In genomic region chr11:129999407-129999806, GRCh38 we compare ENCODE assay signal across 1 cellular context.
TF ChIP-seq lines count a peak whose summit lies in the region.

No MANE protein-coding gene starts in this region.

TF ChIP-seq in HepG2, 621 proteins besides CTCF, POLR2A, EP300 and RAD21 (continued from another document and continues in another):
- TF ChIP-seq AGO2 (optimal IDR thresholded peaks at IDR 0.05; ENCODE audit: low read depth, low read length) (peak; percentile 16), KDM3A (CRISPR knock-in tag; IDR thresholded peaks at IDR 0.05; ENCODE audit: low read depth) (peak; percentile 52; the same call in 1 of the 2 replicates), ZNF546 (CRISPR knock-in tag; conservative IDR thresholded peaks at IDR 0.05) (no peak), ZNF639 (CRISPR knock-in tag; conservative IDR thresholded peaks at IDR 0.05) (0 out of 2 replicates have a peak, but pooled peaks have one; percentile 29), PRMT3 (CRISPR knock-in tag; IDR thresholded peaks at IDR 0.05; ENCODE audit: borderline replicate concordance, low read depth) (no peak), ZNF33B (CRISPR knock-in tag; IDR thresholded peaks at IDR 0.05) (no peak), SRF (IDR thresholded peaks at IDR 0.05; ENCODE audit: low read depth, low read length) (no peak), MIER2 (CRISPR knock-in tag; IDR thresholded peaks at IDR 0.05) (no peak), PHF5A (CRISPR knock-in tag; IDR thresholded peaks at IDR 0.05; ENCODE audit: low read depth, unreplicated experiment) (no peak), FOSL2 (CRISPR knock-in tag; IDR thresholded peaks at IDR 0.05) (no peak), ZXDC (CRISPR knock-in tag; IDR thresholded peaks at IDR 0.05) (no peak), ZNF773 (CRISPR knock-in tag; IDR thresholded peaks at IDR 0.05; ENCODE audit: borderline replicate concordance) (no peak), ZNF598 (CRISPR knock-in tag; IDR thresholded peaks at IDR 0.05; ENCODE audit: borderline replicate concordance) (no peak), ZNF430 (CRISPR knock-in tag; IDR thresholded peaks at IDR 0.05) (no peak), ZNF326 (CRISPR knock-in tag; IDR thresholded peaks at IDR 0.05; ENCODE audit: borderline replicate concordance) (no peak), REL (CRISPR knock-in tag; conservative IDR thresholded peaks at IDR 0.05) (no peak), SETDB1 (CRISPR knock-in tag; IDR thresholded peaks at IDR 0.05; ENCODE audit: borderline replicate concordance) (no peak), ZMYM3 (CRISPR knock-in tag; IDR thresholded peaks at IDR 0.05) (no peak), DZIP1 (CRISPR knock-in tag; IDR thresholded peaks at IDR 0.05) (no peak), DPF2 (CRISPR knock-in tag; IDR thresholded peaks at IDR 0.05; ENCODE audit: borderline replicate concordance, low read depth) (peak; percentile 74; the same call in 1 of the 2 replicates), GPN1 (CRISPR knock-in tag; IDR thresholded peaks at IDR 0.05; ENCODE audit: borderline replicate concordance) (no peak), SNAPC5 (CRISPR knock-in tag; IDR thresholded peaks at IDR 0.05; ENCODE audit: borderline replicate concordance) (no peak), HNRNPH1 (optimal IDR thresholded peaks at IDR 0.05; ENCODE audit: low read depth, low read length) (no peak), ATAD3A (CRISPR knock-in tag; IDR thresholded peaks at IDR 0.05) (no peak), KAT8 (CRISPR knock-in tag; IDR thresholded peaks at IDR 0.05) (peak; percentile 24; the same call in 1 of the 2 replicates), BHLHE40 (IDR thresholded peaks at IDR 0.05; ENCODE audit: low read length) (no peak), YY1 (IDR thresholded peaks at IDR 0.05; ENCODE audit: insufficient read depth, insufficient replicate concordance, low read depth, low read length) (no peak), ZFP1 (CRISPR knock-in tag; IDR thresholded peaks at IDR 0.05) (no peak), TBX2 (CRISPR knock-in tag; IDR thresholded peaks at IDR 0.05; ENCODE audit: borderline replicate concordance) (peak; percentile 55), ZNF678 (CRISPR knock-in tag; IDR thresholded peaks at IDR 0.05) (no peak), SMAD9 (CRISPR knock-in tag; IDR thresholded peaks at IDR 0.05) (no peak), ZNF629 (CRISPR knock-in tag; conservative IDR thresholded peaks at IDR 0.05) (no peak), ETS1 (CRISPR knock-in tag; IDR thresholded peaks at IDR 0.05) (no peak), ERF (CRISPR knock-in tag; IDR thresholded peaks at IDR 0.05) (peak; percentile 51; the same call in 1 of the 2 replicates), GATAD1 (CRISPR knock-in tag; IDR thresholded peaks at IDR 0.05) (no peak; the same call in 1 of the 2 replicates), ZNF724P (CRISPR knock-in tag; IDR thresholded peaks at IDR 0.05; ENCODE audit: borderline replicate concordance) (no peak), SNRNP70 (IDR thresholded peaks at IDR 0.05; ENCODE audit: low read depth, low read length) (no peak), ZNF572 (CRISPR knock-in tag; IDR thresholded peaks at IDR 0.05) (no peak), ELF1 (CRISPR knock-in tag; IDR thresholded peaks at IDR 0.05) (no peak), ZNF800 (CRISPR knock-in tag; IDR thresholded peaks at IDR 0.05) (peak; percentile 52; the same call in 1 of the 2 replicates), ZKSCAN8 (CRISPR knock-in tag; IDR thresholded peaks at IDR 0.05; ENCODE audit: borderline replicate concordance) (peak; percentile 37; the same call in 1 of the 2 replicates), ZNF577 (CRISPR knock-in tag; IDR thresholded peaks at IDR 0.05; ENCODE audit: borderline replicate concordance, low read depth) (no peak), CHD2 (IDR thresholded peaks at IDR 0.05; ENCODE audit: low read depth, low read length) (no peak), NR2C2 (CRISPR knock-in tag; IDR thresholded peaks at IDR 0.05; ENCODE audit: borderline replicate concordance) (peak; percentile 39; the same call in 1 of the 2 replicates), MTERF4 (CRISPR knock-in tag; IDR thresholded peaks at IDR 0.05) (no peak), SIX4 (CRISPR knock-in tag; IDR thresholded peaks at IDR 0.05) (peak; percentile 36; the same call in 1 of the 2 replicates), CEBPG (CRISPR knock-in tag; IDR thresholded peaks at IDR 0.05) (peak; percentile 80), ZKSCAN1 (IDR thresholded peaks at IDR 0.05; ENCODE audit: low read length) (no peak)
- TF ChIP-seq, protein P1, sequence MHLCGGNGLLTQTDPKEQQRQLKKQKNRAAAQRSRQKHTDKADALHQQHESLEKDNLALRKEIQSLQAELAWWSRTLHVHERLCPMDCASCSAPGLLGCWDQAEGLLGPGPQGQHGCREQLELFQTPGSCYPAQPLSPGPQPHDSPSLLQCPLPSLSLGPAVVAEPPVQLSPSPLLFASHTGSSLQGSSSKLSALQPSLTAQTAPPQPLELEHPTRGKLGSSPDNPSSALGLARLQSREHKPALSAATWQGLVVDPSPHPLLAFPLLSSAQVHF (CRISPR knock-in tag; IDR thresholded peaks at IDR 0.05) = no peak
- TF ChIP-seq, protein P2, sequence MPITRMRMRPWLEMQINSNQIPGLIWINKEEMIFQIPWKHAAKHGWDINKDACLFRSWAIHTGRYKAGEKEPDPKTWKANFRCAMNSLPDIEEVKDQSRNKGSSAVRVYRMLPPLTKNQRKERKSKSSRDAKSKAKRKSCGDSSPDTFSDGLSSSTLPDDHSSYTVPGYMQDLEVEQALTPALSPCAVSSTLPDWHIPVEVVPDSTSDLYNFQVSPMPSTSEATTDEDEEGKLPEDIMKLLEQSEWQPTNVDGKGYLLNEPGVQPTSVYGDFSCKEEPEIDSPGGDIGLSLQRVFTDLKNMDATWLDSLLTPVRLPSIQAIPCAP (CRISPR knock-in tag; IDR thresholded peaks at IDR 0.05; ENCODE audit: low read depth) = no peak
- TF ChIP-seq, protein P3, sequence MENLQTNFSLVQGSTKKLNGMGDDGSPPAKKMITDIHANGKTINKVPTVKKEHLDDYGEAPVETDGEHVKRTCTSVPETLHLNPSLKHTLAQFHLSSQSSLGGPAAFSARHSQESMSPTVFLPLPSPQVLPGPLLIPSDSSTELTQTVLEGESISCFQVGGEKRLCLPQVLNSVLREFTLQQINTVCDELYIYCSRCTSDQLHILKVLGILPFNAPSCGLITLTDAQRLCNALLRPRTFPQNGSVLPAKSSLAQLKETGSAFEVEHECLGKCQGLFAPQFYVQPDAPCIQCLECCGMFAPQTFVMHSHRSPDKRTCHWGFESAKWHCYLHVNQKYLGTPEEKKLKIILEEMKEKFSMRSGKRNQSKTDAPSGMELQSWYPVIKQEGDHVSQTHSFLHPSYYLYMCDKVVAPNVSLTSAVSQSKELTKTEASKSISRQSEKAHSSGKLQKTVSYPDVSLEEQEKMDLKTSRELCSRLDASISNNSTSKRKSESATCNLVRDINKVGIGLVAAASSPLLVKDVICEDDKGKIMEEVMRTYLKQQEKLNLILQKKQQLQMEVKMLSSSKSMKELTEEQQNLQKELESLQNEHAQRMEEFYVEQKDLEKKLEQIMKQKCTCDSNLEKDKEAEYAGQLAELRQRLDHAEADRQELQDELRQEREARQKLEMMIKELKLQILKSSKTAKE (CRISPR knock-in tag; IDR thresholded peaks at IDR 0.05; ENCODE audit: borderline replicate concordance) = no peak
- TF ChIP-seq, protein P4, sequence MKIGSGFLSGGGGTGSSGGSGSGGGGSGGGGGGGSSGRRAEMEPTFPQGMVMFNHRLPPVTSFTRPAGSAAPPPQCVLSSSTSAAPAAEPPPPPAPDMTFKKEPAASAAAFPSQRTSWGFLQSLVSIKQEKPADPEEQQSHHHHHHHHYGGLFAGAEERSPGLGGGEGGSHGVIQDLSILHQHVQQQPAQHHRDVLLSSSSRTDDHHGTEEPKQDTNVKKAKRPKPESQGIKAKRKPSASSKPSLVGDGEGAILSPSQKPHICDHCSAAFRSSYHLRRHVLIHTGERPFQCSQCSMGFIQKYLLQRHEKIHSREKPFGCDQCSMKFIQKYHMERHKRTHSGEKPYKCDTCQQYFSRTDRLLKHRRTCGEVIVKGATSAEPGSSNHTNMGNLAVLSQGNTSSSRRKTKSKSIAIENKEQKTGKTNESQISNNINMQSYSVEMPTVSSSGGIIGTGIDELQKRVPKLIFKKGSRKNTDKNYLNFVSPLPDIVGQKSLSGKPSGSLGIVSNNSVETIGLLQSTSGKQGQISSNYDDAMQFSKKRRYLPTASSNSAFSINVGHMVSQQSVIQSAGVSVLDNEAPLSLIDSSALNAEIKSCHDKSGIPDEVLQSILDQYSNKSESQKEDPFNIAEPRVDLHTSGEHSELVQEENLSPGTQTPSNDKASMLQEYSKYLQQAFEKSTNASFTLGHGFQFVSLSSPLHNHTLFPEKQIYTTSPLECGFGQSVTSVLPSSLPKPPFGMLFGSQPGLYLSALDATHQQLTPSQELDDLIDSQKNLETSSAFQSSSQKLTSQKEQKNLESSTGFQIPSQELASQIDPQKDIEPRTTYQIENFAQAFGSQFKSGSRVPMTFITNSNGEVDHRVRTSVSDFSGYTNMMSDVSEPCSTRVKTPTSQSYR (CRISPR knock-in tag; IDR thresholded peaks at IDR 0.05; ENCODE audit: borderline replicate concordance) = no peak
